Comparison of ENCODE assay signal across 8 cellular contexts in the genomic region with DNA sequence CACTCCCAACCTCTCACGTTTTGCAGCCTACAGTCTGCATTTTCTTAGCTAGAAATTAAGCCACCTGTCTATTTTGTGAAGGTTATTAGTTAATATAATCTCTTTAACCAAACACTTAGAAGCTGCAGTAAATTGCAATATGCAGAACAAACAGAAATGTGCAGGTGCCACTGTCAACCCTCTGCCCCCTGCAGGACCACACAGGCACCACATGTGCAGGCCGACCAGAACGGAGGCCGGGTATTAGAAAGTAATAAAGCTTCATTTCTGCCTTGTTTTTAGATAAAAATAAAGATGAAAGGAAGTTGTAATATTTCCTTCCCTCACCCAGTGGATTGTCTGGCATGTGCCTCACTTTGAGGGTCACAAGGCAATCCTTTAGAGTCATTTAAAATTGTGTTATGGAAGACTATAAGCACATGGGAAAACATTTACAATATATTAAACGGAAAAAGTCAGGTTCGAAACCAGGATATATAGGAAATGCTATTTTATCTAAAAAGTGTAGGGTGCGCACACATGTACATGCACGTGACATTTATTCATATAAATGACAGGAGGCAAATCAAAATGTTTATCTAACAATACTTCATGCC.
A peak's percentile ranks its signal among the peaks of the same experiment; 100 is the strongest.
DNase-seq lines count a peak whose midpoint lies in the region; ATAC-seq, FAIRE-seq and TF ChIP-seq lines count a peak whose summit lies in the region.

No MANE protein-coding gene starts in this region.

- no peak for TF ChIP-seq EP300 in A549 (IDR thresholded peaks at IDR 0.05)

- no peak for FAIRE-seq in A549 (lab: Jason Lieb, UNC)

- no peaks in the 10 kb centered on the region for H3K36me3 Mint-ChIP-seq in nephron progenitor cell (ENCODE audit: low read depth)

- H3K4me2 ChIP-seq in A549: no peak overlapping the region

- no peak overlapping the region for H3K27ac ChIP-seq in A549
- no peak overlapping the region for H3K27ac ChIP-seq in uterus

- peaks cover 8% of the 10 kb centered on the region for H3K9me3 Mint-ChIP-seq in nephron progenitor cell

- H3K27me3 Mint-ChIP-seq in nephron progenitor cell (ENCODE audit: low read depth, poor library complexity): peaks cover 8% of the 10 kb centered on the region

- no peak overlapping the region for H3K4me3 Mint-ChIP-seq in nephron progenitor cell

- ATAC-seq in A549: peak; percentile 75 to 83; a peak in 5 of 6 replicates
- peak; percentile 75 for ATAC-seq in GM18511 (IDR thresholded peaks at IDR 0.05; ENCODE audit: unreplicated experiment)
- ATAC-seq in HG03460 (IDR thresholded peaks at IDR 0.05; ENCODE audit: unreplicated experiment): no peak

- WGBS in A549 (ENCODE audit: missing lambda C conversion rate): 74% methylated on average over 8 of the region's 8 CpGs

- peak; percentile 51 for TF ChIP-seq CTCF in A549 (IDR thresholded peaks at IDR 0.05)
- peak; percentile 74 for TF ChIP-seq CTCF in nephron progenitor cell (IDR thresholded peaks at IDR 0.05)
- TF ChIP-seq CTCF in uterus (IDR thresholded peaks at IDR 0.05): peak; percentile 35 to 52 (median 47)

- no peak overlapping the region for H3K27ac Mint-ChIP-seq in nephron progenitor cell

- POLR2A ChIA-PET in A549 (lab: Yijun Ruan, JAX): interaction anchor here (2.5 kb wide), 1 partner anchor 10 kb away, joined by 9 read pairs; no protein-coding TSS in a partner anchor

- H3K4me1 ChIP-seq in A549 (peaks cover 16% of the 10 kb centered on the region), uterus (no peaks in the 10 kb centered on the region)

- H3K36me3 ChIP-seq in uterus: no peaks in the 10 kb centered on the region

- TF ChIP-seq RAD21 in A549 (conservative IDR thresholded peaks at IDR 0.05 in 1 of 2, IDR thresholded peaks at IDR 0.05 in 1 of 2): peak; percentile 54 to 65; a peak in 4 of 5 replicates

- TF ChIP-seq POLR2A in A549 (IDR thresholded peaks at IDR 0.05; ENCODE audit: low read length): no peak
- no peak for TF ChIP-seq POLR2A in uterus (IDR thresholded peaks at IDR 0.05)

- peaks cover 42% of the 10 kb centered on the region for H3K4me1 Mint-ChIP-seq in nephron progenitor cell

- H3K9me3 ChIP-seq in A549: no peaks in the 10 kb centered on the region
- no peaks in the 10 kb centered on the region for H3K9me3 ChIP-seq in uterus

- intact Hi-C loops in uterus (cut with DNase I; ENCODE audit: low total_unique reads): no loop called here

- no peaks in the 10 kb centered on the region for H3K27me3 ChIP-seq in uterus

- no peak overlapping the region for H3K4me3 ChIP-seq in A549
- H3K4me3 ChIP-seq in uterus: no peak overlapping the region

- CTCF ChIA-PET in A549 (lab: Yijun Ruan, JAX): interaction anchor here (1.0 to 2.8 kb wide), 8 partner anchors 10 to 1018 kb away, joined by 3 to 17 read pairs (median 4); no protein-coding TSS in a partner anchor

- DNase-seq in A549 (ENCODE audit: low read depth in 1 of 2, low spot score in 1 of 2) (peak in 1 of 2 experiments; percentile 53), HuH-7 (ENCODE audit: low spot score) (peak; percentile 67), nephron progenitor cell (peak; percentile 45), uterus (no peak)
- peak; percentile 70 for DNase-seq in activated CD4-positive, alpha-beta T cell treated with anti-CD3 and anti-CD28 coated beads for 48 hours
- peak; percentile 41 for DNase-seq in effector CD8-positive, alpha-beta T cell (lab: John Stamatoyannopoulos, UW)

TF ChIP-seq in A549, 52 proteins besides CTCF, POLR2A, EP300 and RAD21:
- TF ChIP-seq ZC3H11A (IDR thresholded peaks at IDR 0.05) (no peak), FOSB (CRISPR knock-in tag; IDR thresholded peaks at IDR 0.05) (no peak), HOXA7 (CRISPR knock-in tag; IDR thresholded peaks at IDR 0.05) (no peak), POLR2AphosphoS2 (conservative IDR thresholded peaks at IDR 0.05; ENCODE audit: low read length) (no peak), ZNF302 (CRISPR knock-in tag; IDR thresholded peaks at IDR 0.05) (no peak), SMC3 (IDR thresholded peaks at IDR 0.05) (peak; percentile 67), JUNB (IDR thresholded peaks at IDR 0.05) (no peak)
TF ChIP-seq in A549: peak in this region for 1.

Comparison
In these comparisons a context has a peak if more than half of its experiments do, and no peak if none do; other contexts are left out.
1. DNase-seq: peak in HuH-7 (single experiment), activated CD4-positive, alpha-beta T cell treated with anti-CD3 and anti-CD28 coated beads for 48 hours (single experiment), effector CD8-positive, alpha-beta T cell (single experiment) and nephron progenitor cell (single experiment); none in uterus (0 of 2).
2. Peak in every context shown above with its lines, with median percentiles within 50 percentile points of each other: CTCF ChIP-seq.